ENCODE assay signal across 13 cellular contexts in the genomic region with DNA sequence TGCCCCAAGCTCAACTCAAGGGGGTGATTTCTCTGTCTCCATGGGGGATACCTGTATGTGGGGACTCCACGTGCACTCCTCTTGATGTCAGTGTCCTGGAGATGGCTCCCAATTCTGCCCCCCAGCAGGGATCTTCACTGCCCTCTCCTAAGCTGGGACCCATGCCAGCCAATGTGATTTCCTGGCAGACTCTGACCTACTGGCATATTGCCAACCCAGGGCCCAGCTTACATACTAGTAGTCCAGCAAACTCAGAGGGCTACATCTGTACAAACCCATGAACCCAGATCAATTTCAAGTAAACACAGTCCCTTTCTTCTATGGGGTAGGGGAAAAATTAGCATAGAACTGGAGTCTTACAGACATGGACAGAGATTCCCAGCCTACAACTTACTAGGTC. TPM values are rescaled to one million over a fixed set of nuclear protein-coding genes. Genes with fewer than 3 reads are reported as not detected.
DNase-seq lines count a peak whose midpoint lies in the region; ATAC-seq and TF ChIP-seq lines count a peak whose summit lies in the region.
"Had no signal": no experiment of that assay in that cellular context is flagged by ENCODE, and none has a peak within 500 bp of the region (broad histone marks: within the 10 kb centered on the region; RNA-seq: fewer than 3 reads in every experiment).

No MANE protein-coding gene starts in this region.

- POLR2A ChIA-PET in activated CD4-positive, alpha-beta T cell treated with anti-CD3 and anti-CD28 coated beads for 36 hours (lab: Charles Lee), result interaction anchor here (0.6 kb wide), 1 partner anchor 22 kb away, joined by 5 read pairs; no protein-coding TSS in a partner anchor

- H3K9ac ChIP-seq in stomach smooth muscle (ENCODE audit: low read length in 2 of 2), result peak overlapping the region; percentile 1 to 29

- H3K4me3 ChIP-seq in ascending aorta, result no peak overlapping the region
- H3K4me3 ChIP-seq in right cardiac atrium (ENCODE audit: low read length), result no peak overlapping the region
- H3K4me3 ChIP-seq in stomach smooth muscle (ENCODE audit: low read length in 2 of 2), result no peak overlapping the region

- H3K4me3 Mint-ChIP-seq in activated T-cell treated with anti-CD3 and anti-CD28 coated beads, Interleukin-2, amount 50 U/mL, for 72 hours, result no peak overlapping the region
- no peak overlapping the region for H3K4me3 Mint-ChIP-seq in activated CD4-positive, alpha-beta T cell treated with anti-CD3 and anti-CD28 coated beads for 36 hours
- H3K4me3 Mint-ChIP-seq: CD4-positive, alpha-beta memory T cell; nephron progenitor cell had no signal

- H3K36me3 Mint-ChIP-seq in activated T-cell treated with anti-CD3 and anti-CD28 coated beads, Interleukin-2, amount 50 U/mL, for 72 hours (ENCODE audit: insufficient read depth in 2 of 2), result no peaks in the 10 kb centered on the region
- no peaks in the 10 kb centered on the region for H3K36me3 Mint-ChIP-seq in activated CD4-positive, alpha-beta T cell treated with anti-CD3 and anti-CD28 coated beads for 36 hours (ENCODE audit: low read depth)
- H3K36me3 Mint-ChIP-seq: CD4-positive, alpha-beta memory T cell had no signal

- no peak overlapping the region for H3K27ac Mint-ChIP-seq in activated T-cell treated with anti-CD3 and anti-CD28 coated beads, Interleukin-2, amount 50 U/mL, for 72 hours
- no peak overlapping the region for H3K27ac Mint-ChIP-seq in activated CD4-positive, alpha-beta T cell treated with anti-CD3 and anti-CD28 coated beads for 36 hours
- H3K27ac Mint-ChIP-seq: nephron progenitor cell had no signal

- H3K36me3 ChIP-seq in ascending aorta (peaks cover 21 to 32% of the 10 kb centered on the region in 2 donors), stomach smooth muscle (ENCODE audit: control insufficient read depth in 2 of 2, insufficient read depth in 2 of 2, low read length in 2 of 2) (peaks cover 14 to 19% of the 10 kb centered on the region in 2 donors)

- H3K27me3 Mint-ChIP-seq in activated T-cell treated with anti-CD3 and anti-CD28 coated beads, Interleukin-2, amount 50 U/mL, for 72 hours (ENCODE audit: low read depth), result no peaks in the 10 kb centered on the region
- H3K27me3 Mint-ChIP-seq in activated CD4-positive, alpha-beta T cell treated with anti-CD3 and anti-CD28 coated beads for 36 hours, result peaks cover 5% of the 10 kb centered on the region

- CTCF ChIA-PET in activated CD4-positive, alpha-beta T cell treated with anti-CD3 and anti-CD28 coated beads for 36 hours (lab: Charles Lee), result interaction anchor here (0.5 to 0.9 kb wide), 2 partner anchors 28 to 1281 kb away, joined by 3 read pairs; no protein-coding TSS in a partner anchor

- H3K9me3 ChIP-seq in ascending aorta (no peaks in the 10 kb centered on the region), right cardiac atrium (ENCODE audit: control insufficient read depth, low read length) (no peaks in the 10 kb centered on the region), stomach smooth muscle (ENCODE audit: control insufficient read depth in 2 of 2, low read length in 2 of 2) (no peaks in the 10 kb centered on the region)

- H3K27me3 ChIP-seq in ascending aorta (no peaks in the 10 kb centered on the region), right cardiac atrium (ENCODE audit: control insufficient read depth, insufficient read depth) (no peaks in the 10 kb centered on the region), stomach smooth muscle (ENCODE audit: control insufficient read depth in 1 of 2, insufficient read depth in 2 of 2, low read length in 2 of 2) (no peaks in the 10 kb centered on the region)

- intact Hi-C loops in ascending aorta (cut with DNase I), result no loop called here
- intact Hi-C loops in right cardiac atrium (cut with DNase I), result no loop called here
- intact Hi-C loops in activated CD4-positive, alpha-beta T cell treated with anti-CD3 and anti-CD28 coated beads for 36 hours (cut with DNase I, micrococcal nuclease), result no loop called here

- H3K9me3 Mint-ChIP-seq in activated T-cell treated with anti-CD3 and anti-CD28 coated beads, Interleukin-2, amount 50 U/mL, for 72 hours, result no peaks in the 10 kb centered on the region
- no peaks in the 10 kb centered on the region for H3K9me3 Mint-ChIP-seq in activated CD4-positive, alpha-beta T cell treated with anti-CD3 and anti-CD28 coated beads for 36 hours (ENCODE audit: low read depth)
- H3K9me3 Mint-ChIP-seq: CD4-positive, alpha-beta memory T cell; nephron progenitor cell had no signal

- no peaks in the 10 kb centered on the region for H3K4me1 Mint-ChIP-seq in activated T-cell treated with anti-CD3 and anti-CD28 coated beads, Interleukin-2, amount 50 U/mL, for 72 hours (ENCODE audit: low read depth)
- no peaks in the 10 kb centered on the region for H3K4me1 Mint-ChIP-seq in activated CD4-positive, alpha-beta T cell treated with anti-CD3 and anti-CD28 coated beads for 36 hours
- H3K4me1 Mint-ChIP-seq: CD4-positive, alpha-beta memory T cell had no signal

- H3K4me1 ChIP-seq in ascending aorta (peaks cover 12 to 36% of the 10 kb centered on the region in 2 donors), right cardiac atrium (ENCODE audit: control insufficient read depth, insufficient read depth, low read length) (peaks cover 15% of the 10 kb centered on the region), stomach smooth muscle (ENCODE audit: control insufficient read depth, insufficient read depth, low read length) (peaks cover 62% of the 10 kb centered on the region)

- H3K27ac ChIP-seq in ascending aorta (peak overlapping the region; percentile 62 to 67), right cardiac atrium (ENCODE audit: low read length) (peak overlapping the region; percentile 48), stomach smooth muscle (ENCODE audit: low read length) (peak overlapping the region; percentile 83)

- ATAC-seq in right cardiac atrium, result peak; percentile 24 to 28
- ATAC-seq in activated T-cell treated with anti-CD3 and anti-CD28 coated beads, Interleukin-2, amount 50 U/mL, for 72 hours (replicated peaks in 1 of 2), result no peak
- no peak for ATAC-seq in activated CD4-positive, alpha-beta T cell treated with anti-CD3 and anti-CD28 coated beads for 36 hours

- DNase-seq in NCI-H1105 (lab: John Stamatoyannopoulos, UW), result peak; percentile 6
- DNase-seq in ascending aorta (ENCODE audit: low spot score in 2 of 2), result no peak
- DNase-seq in right cardiac atrium, result peak; percentile 56 to 83 (median 80)
- no peak for DNase-seq in NOMO-1 treated with DMSO at 0.1 percent for 48 hours (lab: John Stamatoyannopoulos, UW; ENCODE audit: unreplicated experiment)
- DNase-seq in stimulated activated CD4-positive, alpha-beta T cell treated with anti-CD3 and anti-CD28 coated beads, Interleukin-2, amount 100 ng/mL, for 24 hours, result no peak
- no peak for DNase-seq in activated T-cell treated with anti-CD3 and anti-CD28 coated beads, Interleukin-2, amount 50 U/mL, for 72 hours
- DNase-seq in activated CD4-positive, alpha-beta T cell treated with anti-CD3 and anti-CD28 coated beads for 36 hours, result no peak
- DNase-seq: CD4-positive, alpha-beta memory T cell; GOT3; nephron progenitor cell; stimulated activated naive CD4-positive, alpha-beta T cell had no signal

- WGBS in right cardiac atrium, result 73% methylated on average over 1 of the region's 1 CpG

- TF ChIP-seq CTCF in ascending aorta (IDR thresholded peaks at IDR 0.05), result no peak

RNA-seq across cellular contexts. Expression of gene BMPR1A, which starts 26.2 kb away (rescaled TPM):
- 12.9 TPM for total RNA-seq in ascending aorta
- total RNA-seq in right cardiac atrium, result 10 to 100 TPM; 60.4 to 92.0 (median 65.6) TPM
- polyA plus RNA-seq in right cardiac atrium, result 10.8 TPM
- 10 to 100 TPM in 1 of 2 donors, 1 to 10 TPM in 1; 7.0 to 11.8 TPM for total RNA-seq in activated T-cell treated with anti-CD3 and anti-CD28 coated beads, Interleukin-2, amount 50 U/mL, for 72 hours
- total RNA-seq in activated CD4-positive, alpha-beta T cell treated with anti-CD3 and anti-CD28 coated beads for 36 hours, result 1 to 10 TPM; 8.7 to 9.0 TPM
- total RNA-seq: endothelial cell of umbilical vein had no signal
- polyA plus RNA-seq: endothelial cell of umbilical vein had no signal

Comparison
In these comparisons a context has a peak if more than half of its experiments do, and no peak if none do; other contexts are left out.
1. DNase-seq: peak in NCI-H1105 (single experiment) and right cardiac atrium (3 of 3); none in ascending aorta (0 of 2), NOMO-1 treated with DMSO at 0.1 percent for 48 hours (single experiment), stimulated activated CD4-positive, alpha-beta T cell treated with anti-CD3 and anti-CD28 coated beads, Interleukin-2, amount 100 ng/mL, for 24 hours (0 of 2), activated T-cell treated with anti-CD3 and anti-CD28 coated beads, Interleukin-2, amount 50 U/mL, for 72 hours (0 of 2) and activated CD4-positive, alpha-beta T cell treated with anti-CD3 and anti-CD28 coated beads for 36 hours (single experiment).
2. ATAC-seq: peak in right cardiac atrium (2 of 2); none in activated T-cell treated with anti-CD3 and anti-CD28 coated beads, Interleukin-2, amount 50 U/mL, for 72 hours (0 of 2) and activated CD4-positive, alpha-beta T cell treated with anti-CD3 and anti-CD28 coated beads for 36 hours (single experiment).
3. Peak in every context shown above with its lines, with median percentiles within 50 percentile points of each other: H3K27ac ChIP-seq.